ENCODE assay signal across 8 cellular contexts in genomic region chr1:155086182-155086741, GRCh38. TPM values are rescaled to one million over a fixed set of nuclear protein-coding genes. Genes with fewer than 3 reads are reported as not detected.
DNase-seq lines count a peak whose midpoint lies in the region; ATAC-seq and TF ChIP-seq lines count a peak whose summit lies in the region.

No MANE protein-coding gene starts in this region.

- ATAC-seq in HG02610 (IDR thresholded peaks at IDR 0.05; ENCODE audit: unreplicated experiment), result no peak

- TF ChIP-seq CTCF in 22Rv1 (IDR thresholded peaks at IDR 0.05) (peak; percentile 100), GM12872 (IDR thresholded peaks at IDR 0.05; ENCODE audit: insufficient read depth, low read depth, low read length) (peak; percentile 98)

- peaks cover 32% of the 10 kb centered on the region for H3K4me1 Mint-ChIP-seq in activated CD4-positive, alpha-beta memory T cell treated with anti-CD3 and anti-CD28 coated beads for 36 hours (ENCODE audit: low read depth)

- H3K4me3 Mint-ChIP-seq in activated CD4-positive, alpha-beta memory T cell treated with anti-CD3 and anti-CD28 coated beads for 36 hours, result peak overlapping the region; percentile 92

- no peak overlapping the region for H3K27ac Mint-ChIP-seq in activated CD4-positive, alpha-beta memory T cell treated with anti-CD3 and anti-CD28 coated beads for 36 hours

- POLR2A ChIA-PET in activated CD4-positive, alpha-beta memory T cell treated with anti-CD3 and anti-CD28 coated beads for 36 hours (lab: Charles Lee), result interaction anchor here (0.6 to 2.3 kb wide), 4 partner anchors 23 to 1466 kb away, joined by 3 to 21 read pairs (median 3); partner anchors contain the start of gene EFNA4

- DNase-seq in NCI-H345 treated with DMSO at 0.1 percent for 48 hours (lab: John Stamatoyannopoulos, UW; ENCODE audit: unreplicated experiment) (peak; percentile 75), ecto neural progenitor cell (ENCODE audit: low spot score) (peak; percentile 91), midbrain (lab: John Stamatoyannopoulos, UW) (peak; percentile 53)
- peak; percentile 88 for DNase-seq in activated CD4-positive, alpha-beta memory T cell treated with anti-CD3 and anti-CD28 coated beads for 36 hours
- DNase-seq in stimulated activated CD8-positive, alpha-beta memory T cell treated with anti-CD3 and anti-CD28 coated beads, Interleukin-7, amount 100 ng/mL, for 24 hours (ENCODE audit: low read depth), result peak; percentile 69

- H3K36me3 Mint-ChIP-seq in activated CD4-positive, alpha-beta memory T cell treated with anti-CD3 and anti-CD28 coated beads for 36 hours, result no peaks in the 10 kb centered on the region

- CTCF ChIA-PET in activated CD4-positive, alpha-beta memory T cell treated with anti-CD3 and anti-CD28 coated beads for 36 hours (lab: Charles Lee), result interaction anchor here (1.4 to 4.7 kb wide), 14 partner anchors 7 to 526 kb away, joined by 5 to 125 read pairs (median 19); partner anchors contain the start of genes ADAM15, EFNA1, EFNA3 and EFNA4

- H3K27me3 Mint-ChIP-seq in activated CD4-positive, alpha-beta memory T cell treated with anti-CD3 and anti-CD28 coated beads for 36 hours, result peaks cover 27% of the 10 kb centered on the region

- intact Hi-C loops in activated CD4-positive, alpha-beta memory T cell treated with anti-CD3 and anti-CD28 coated beads for 36 hours (cut with micrococcal nuclease), result no loop called here

- H3K27ac ChIP-seq in 22Rv1, result peak overlapping the region; percentile 98

- H3K9me3 Mint-ChIP-seq in activated CD4-positive, alpha-beta memory T cell treated with anti-CD3 and anti-CD28 coated beads for 36 hours, result no peaks in the 10 kb centered on the region

RNA-seq across cellular contexts. Expression of gene EFNA3, which starts 7.6 kb away (rescaled TPM):
- total RNA-seq in activated CD4-positive, alpha-beta memory T cell treated with anti-CD3 and anti-CD28 coated beads for 36 hours, result 1 to 10 TPM; 2.4 to 2.6 TPM

RNA-seq across cellular contexts. Expression of gene EFNA4, which starts 22.7 kb away (rescaled TPM):
- total RNA-seq in activated CD4-positive, alpha-beta memory T cell treated with anti-CD3 and anti-CD28 coated beads for 36 hours, result 1 to 10 TPM; 5.0 to 6.1 TPM

RNA-seq across cellular contexts. Expression of gene ADAM15, which starts 35.1 kb away (rescaled TPM):
- total RNA-seq in activated CD4-positive, alpha-beta memory T cell treated with anti-CD3 and anti-CD28 coated beads for 36 hours, result 10 to 100 TPM; 54.3 to 60.5 TPM

RNA-seq across cellular contexts. Expression of gene EFNA1, which starts 41.4 kb away (rescaled TPM):
- total RNA-seq in activated CD4-positive, alpha-beta memory T cell treated with anti-CD3 and anti-CD28 coated beads for 36 hours, result under 1 TPM in 1 of 2 experiments, not detected in 1; 0.24 TPM

RNA-seq across cellular contexts. Expression of gene SLC50A1, which starts 49.4 kb away (rescaled TPM):
- 10 to 100 TPM; 60.1 TPM for total RNA-seq in activated CD4-positive, alpha-beta memory T cell treated with anti-CD3 and anti-CD28 coated beads for 36 hours
